8 cellular contexts compared by ENCODE assay signal in the genomic region with DNA sequence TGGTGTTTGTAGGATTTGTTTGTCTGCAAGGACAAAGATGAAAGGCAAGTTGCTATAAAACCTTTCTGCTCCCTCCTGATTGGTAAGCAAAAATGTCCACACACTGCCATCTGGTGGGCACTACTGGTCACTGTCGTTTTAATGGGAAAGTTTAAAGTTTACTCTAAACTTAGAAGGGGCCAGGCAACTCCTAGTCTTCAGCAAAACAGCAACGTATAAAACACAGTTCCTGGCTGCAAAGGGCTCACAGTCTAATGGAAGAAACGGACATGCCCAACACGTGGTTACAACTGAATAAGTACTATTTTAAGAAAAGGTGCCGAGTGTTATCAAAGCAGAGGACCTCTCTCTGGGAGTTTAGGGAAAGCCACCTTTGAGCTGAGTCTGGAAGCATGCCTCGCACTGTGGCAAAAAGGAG. TPM values are rescaled to one million over a fixed set of nuclear protein-coding genes. Genes with fewer than 3 reads are reported as not detected.
DNase-seq lines count a peak whose midpoint lies in the region; ATAC-seq lines count a peak whose summit lies in the region.

No MANE protein-coding gene starts in this region.

- no peak overlapping the region for H3K4me3 Mint-ChIP-seq in activated CD4-positive, alpha-beta memory T cell treated with anti-CD3 and anti-CD28 coated beads for 36 hours

- CTCF ChIA-PET in activated CD4-positive, alpha-beta memory T cell treated with anti-CD3 and anti-CD28 coated beads for 36 hours (lab: Charles Lee), result interaction anchor here (0.9 to 2.1 kb wide), 13 partner anchors 9 to 1829 kb away, joined by 3 to 23 read pairs (median 5); no protein-coding TSS in a partner anchor

- DNase-seq in AG08395 (ENCODE audit: low spot score) (peak; percentile 74), NCI-H69 (lab: John Stamatoyannopoulos, UW) (peak; percentile 71), medulla oblongata (ENCODE audit: extremely low spot score) (peak; percentile 86)
- peak; percentile 77 for DNase-seq in activated CD4-positive, alpha-beta memory T cell treated with anti-CD3 and anti-CD28 coated beads for 36 hours
- peak; percentile 51 for DNase-seq in effector CD8-positive, alpha-beta T cell (lab: John Stamatoyannopoulos, UW)
- peak; percentile 57 for DNase-seq in stimulated activated CD8-positive, alpha-beta memory T cell treated with anti-CD3 and anti-CD28 coated beads, Interleukin-15, amount 100 ng/mL, for 1 hour (ENCODE audit: low read depth)

- POLR2A ChIA-PET in activated CD4-positive, alpha-beta memory T cell treated with anti-CD3 and anti-CD28 coated beads for 36 hours (lab: Charles Lee), result no interaction called here

- H3K36me3 Mint-ChIP-seq in activated CD4-positive, alpha-beta memory T cell treated with anti-CD3 and anti-CD28 coated beads for 36 hours, result no peaks in the 10 kb centered on the region

- intact Hi-C loops in activated CD4-positive, alpha-beta memory T cell treated with anti-CD3 and anti-CD28 coated beads for 36 hours (cut with micrococcal nuclease), result loop anchor here (5.0 to 10.0 kb wide), 3 partner anchors 313 to 1531 kb away; no protein-coding TSS in a partner anchor

- no peaks in the 10 kb centered on the region for H3K27me3 Mint-ChIP-seq in activated CD4-positive, alpha-beta memory T cell treated with anti-CD3 and anti-CD28 coated beads for 36 hours

- no peak overlapping the region for H3K27ac Mint-ChIP-seq in activated CD4-positive, alpha-beta memory T cell treated with anti-CD3 and anti-CD28 coated beads for 36 hours

- H3K4me1 Mint-ChIP-seq in activated CD4-positive, alpha-beta memory T cell treated with anti-CD3 and anti-CD28 coated beads for 36 hours (ENCODE audit: low read depth), result peaks cover 19% of the 10 kb centered on the region

- no peaks in the 10 kb centered on the region for H3K9me3 Mint-ChIP-seq in activated CD4-positive, alpha-beta memory T cell treated with anti-CD3 and anti-CD28 coated beads for 36 hours

- ATAC-seq in GM18511 (IDR thresholded peaks at IDR 0.05; ENCODE audit: unreplicated experiment) (peak; percentile 91), HG03159 (IDR thresholded peaks at IDR 0.05; ENCODE audit: unreplicated experiment) (peak; percentile 88)

RNA-seq across cellular contexts. Expression of a gene that starts 23.7 kb away (rescaled TPM):
- 10 to 100 TPM; 11.4 to 11.5 TPM for total RNA-seq in activated CD4-positive, alpha-beta memory T cell treated with anti-CD3 and anti-CD28 coated beads for 36 hours

Comparison
In these comparisons a context has a peak if more than half of its experiments do, and no peak if none do; other contexts are left out.
1. Peak in every context shown above with its lines: DNase-seq and ATAC-seq.